In the genomic region with DNA sequence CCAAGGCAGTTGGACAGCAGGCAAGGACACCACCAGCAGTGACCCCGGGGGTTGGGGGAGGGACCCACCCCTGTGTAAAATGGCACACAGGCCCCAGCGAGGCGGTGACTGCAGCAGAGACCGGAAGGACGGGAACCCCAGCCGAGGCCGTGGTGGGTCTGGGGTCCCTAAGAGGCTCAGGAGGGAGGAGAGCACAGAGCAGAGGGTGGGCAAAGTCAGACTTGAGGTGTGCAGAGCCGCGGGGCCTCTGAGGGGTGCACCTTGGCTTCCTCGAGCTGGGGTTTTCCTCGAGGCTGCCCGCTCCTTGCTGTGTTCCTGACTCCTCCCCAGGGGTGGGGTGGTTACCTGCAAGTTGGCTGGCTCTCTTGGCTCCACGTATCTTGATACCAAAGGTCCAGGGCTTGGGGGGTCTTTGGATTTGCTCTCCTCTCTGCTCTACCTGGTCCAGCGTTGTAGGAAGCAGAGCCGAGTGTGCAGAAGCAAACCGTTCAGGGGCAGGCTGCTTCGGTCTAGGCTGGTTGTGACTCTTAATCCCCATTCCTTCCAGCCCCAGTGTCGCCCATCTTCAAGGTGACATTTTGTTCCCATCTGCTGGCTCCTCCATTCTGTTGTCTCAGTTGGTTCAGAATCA, we compare ENCODE assay signal across 17 cellular contexts. TPM values are rescaled to one million over a fixed set of nuclear protein-coding genes. Genes with fewer than 3 reads are reported as not detected.
"Had no signal": no experiment of that assay in that cellular context is flagged by ENCODE, and none has a peak within 500 bp of the region (broad histone marks: within the 10 kb centered on the region; RNA-seq: fewer than 3 reads in every experiment).

No MANE protein-coding gene starts in this region.

- H3K27ac ChIP-seq: dorsolateral prefrontal cortex, gastroesophageal sphincter, left lung, right lobe of liver, SK-N-MC, stomach had no signal

- DNase-seq: activated CD4-positive, alpha-beta T cell treated with anti-CD3 and anti-CD28 coated beads, Interleukin-2, amount 50 U/mL, for 1 hour; activated naive CD8-positive, alpha-beta T cell treated with anti-CD3 and anti-CD28 coated beads, Interleukin-2, amount 10 ng/mL, durations not matched to agents 7 days and 5 days; anterior cingulate cortex; cerebellar nuclear complex; naive thymus-derived CD8-positive, alpha-beta T cell; right lobe of liver; stimulated activated CD4-positive, alpha-beta T cell treated with anti-CD3 and anti-CD28 coated beads, Interleukin-1b, Interleukin-23, amount 100 ng/mL, for 48 hours; stomach had no signal

- H3K4me3 ChIP-seq: dorsolateral prefrontal cortex, gastroesophageal sphincter, left lung, right lobe of liver, SK-N-MC, stomach, uterus had no signal

- H3K4me1 Mint-ChIP-seq: naive thymus-derived CD8-positive, alpha-beta T cell had no signal

- H3K36me3 ChIP-seq: gastroesophageal sphincter, left lung, right lobe of liver, stomach, uterus had no signal

- H3K4me3 Mint-ChIP-seq: activated naive CD8-positive, alpha-beta T cell treated with anti-CD3 and anti-CD28 coated beads, Interleukin-2, amount 10 ng/mL, durations not matched to agents 7 days and 5 days; naive thymus-derived CD8-positive, alpha-beta T cell had no signal

- H3K27ac Mint-ChIP-seq: activated naive CD8-positive, alpha-beta T cell treated with anti-CD3 and anti-CD28 coated beads, Interleukin-2, amount 10 ng/mL, durations not matched to agents 7 days and 5 days; activated T-helper 2 cell treated with anti-CD3 and anti-CD28 coated beads, Interferon-gamma antibody, Interleukin-2, Interleukin-4, amounts not matched to agents 10 μg/mL and 5 μg/mL and 100 μg/mL, durations not matched to agents 14 hours and 24 hours and 36 hours had no signal

- ATAC-seq: activated CD4-positive, CD25-positive, alpha-beta regulatory T cell treated with anti-CD3 and anti-CD28 coated beads, Interleukin-2, amount 50 U/mL, for 24 hours; gastroesophageal sphincter; left lung; naive thymus-derived CD8-positive, alpha-beta T cell; right lobe of liver had no signal

- H3K9me3 Mint-ChIP-seq: activated naive CD8-positive, alpha-beta T cell treated with anti-CD3 and anti-CD28 coated beads, Interleukin-2, amount 10 ng/mL, durations not matched to agents 7 days and 5 days; activated T-helper 2 cell treated with anti-CD3 and anti-CD28 coated beads, Interferon-gamma antibody, Interleukin-2, Interleukin-4, amounts not matched to agents 10 μg/mL and 5 μg/mL and 100 μg/mL, durations not matched to agents 14 hours and 24 hours and 36 hours; naive thymus-derived CD8-positive, alpha-beta T cell had no signal

- H3K27me3 ChIP-seq: dorsolateral prefrontal cortex, gastroesophageal sphincter, right lobe of liver, uterus had no signal

- H3K4me1 ChIP-seq: left lung, right lobe of liver had no signal

- H3K36me3 Mint-ChIP-seq: activated naive CD8-positive, alpha-beta T cell treated with anti-CD3 and anti-CD28 coated beads, Interleukin-2, amount 10 ng/mL, durations not matched to agents 7 days and 5 days; naive thymus-derived CD8-positive, alpha-beta T cell had no signal

- H3K9me3 ChIP-seq: gastroesophageal sphincter, left lung, right lobe of liver, stomach, uterus had no signal

RNA-seq across cellular contexts. Expression of a gene that starts 37.9 kb away (rescaled TPM):
- total RNA-seq: activated CD8-positive, alpha-beta memory T cell treated with anti-CD3 and anti-CD28 coated beads for 36 hours; activated naive CD8-positive, alpha-beta T cell treated with anti-CD3 and anti-CD28 coated beads, Interleukin-2, amount 10 ng/mL, durations not matched to agents 7 days and 5 days; naive thymus-derived CD8-positive, alpha-beta T cell; pulmonary artery endothelial cell had no signal
